Comparison of ENCODE assay signal across 11 cellular contexts in the genomic region with DNA sequence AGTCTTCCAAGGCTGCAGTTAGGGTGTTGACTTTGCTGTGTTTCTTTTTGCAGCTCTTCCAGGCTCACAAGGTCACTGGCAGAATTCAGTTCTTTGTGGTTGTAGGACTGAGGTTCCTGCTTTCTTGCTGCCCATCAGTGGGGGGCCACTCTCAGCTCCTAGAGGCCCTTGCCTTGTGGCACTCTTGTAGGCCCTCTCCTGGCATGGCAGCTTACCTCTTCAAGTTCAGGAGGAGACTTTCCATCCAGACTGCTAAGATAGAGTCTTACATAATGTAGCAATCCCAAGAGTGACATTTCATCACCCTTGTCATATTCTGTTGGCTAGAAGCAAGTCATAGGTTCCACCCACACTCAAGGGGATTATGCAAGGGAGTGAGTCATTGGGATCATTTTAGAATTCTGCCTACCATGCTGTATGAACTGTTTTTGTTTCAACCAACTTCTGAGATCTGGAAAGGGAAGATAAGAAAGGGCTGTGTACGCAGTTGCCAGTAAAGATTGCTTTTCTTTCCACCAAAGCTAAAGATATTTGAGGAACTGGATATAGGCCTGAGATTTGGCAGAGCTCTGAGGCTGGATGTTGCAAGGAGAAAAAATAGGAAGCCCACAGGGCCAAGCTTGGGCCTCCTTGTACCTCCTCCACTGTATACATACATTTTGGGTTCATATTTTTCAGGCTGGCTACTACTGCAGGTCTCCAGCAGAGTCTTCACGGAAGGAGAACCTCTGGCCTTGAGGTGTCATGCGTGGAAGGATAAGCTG. TPM values are rescaled to one million over a fixed set of nuclear protein-coding genes. Genes with fewer than 3 reads are reported as not detected.
A peak's percentile ranks its signal among the peaks of the same experiment; 100 is the strongest.
DNase-seq lines count a peak whose midpoint lies in the region; ATAC-seq and TF ChIP-seq lines count a peak whose summit lies in the region.
"Not testable (repeated sequence)": the region's sequence is repeated elsewhere in the genome, so short reads cannot be mapped to it uniquely, and the experiment has no call there.
"Had no signal": no experiment of that assay in that cellular context is flagged by ENCODE, and none has a peak within 500 bp of the region (broad histone marks: within the 10 kb centered on the region; RNA-seq: fewer than 3 reads in every experiment).

No MANE protein-coding gene starts in this region.

- H3K9me3 ChIP-seq in RWPE2 (ENCODE audit: severe bottlenecking); heart right ventricle; left lung; neutrophil; upper lobe of right lung: not testable (repeated sequence)

- H3K27me3 ChIP-seq in RWPE2 (ENCODE audit: insufficient read depth, poor library complexity, severe bottlenecking); brain microvascular endothelial cell (replicated peaks); heart right ventricle; left lung; neutrophil; upper lobe of right lung: not testable (repeated sequence)

- not testable (repeated sequence) for H3K9me3 Mint-ChIP-seq in activated naive CD4-positive, alpha-beta T cell treated with anti-CD3 and anti-CD28 coated beads for 36 hours; stimulated activated effector memory CD8-positive, alpha-beta T cell treated with anti-CD3 and anti-CD28 coated beads, Interleukin-12 subunit alpha, Interleukin-12 subunit beta, amount 100 ng/mL, for 72 hours

- intact Hi-C loops in activated naive CD4-positive, alpha-beta T cell treated with anti-CD3 and anti-CD28 coated beads for 36 hours (cut with micrococcal nuclease); heart right ventricle (cut with DNase I); left lung (cut with DNase I); upper lobe of right lung (cut with DNase I): not testable (repeated sequence)

- 72 to 85% methylated on average over 2 of the region's 3 CpGs for WGBS in heart right ventricle, 2 donors

- H3K4me1 ChIP-seq in RWPE2 (ENCODE audit: insufficient read depth, poor library complexity, severe bottlenecking); heart right ventricle; left lung; upper lobe of right lung: not testable (repeated sequence)
- H3K4me1 ChIP-seq in neutrophil (ENCODE audit: control insufficient read depth in 1 of 2, insufficient read depth in 1 of 2, low read depth in 1 of 2, low read length in 1 of 2) = peaks cover 18 to 19% of the 10 kb centered on the region in 2 experiments

- not testable (repeated sequence) for H3K27ac ChIP-seq in RWPE2 (ENCODE audit: poor library complexity, severe bottlenecking); brain microvascular endothelial cell; upper lobe of right lung
- peak overlapping the region in 1 of 10 donors; percentile 50 for H3K27ac ChIP-seq in heart right ventricle
- H3K27ac ChIP-seq in left lung = peak overlapping the region; percentile 48 to 69
- peak overlapping the region; percentile 70 for H3K27ac ChIP-seq in neutrophil

- not testable (repeated sequence) for DNase-seq in RWPE2 (ENCODE audit: low spot score); heart right ventricle; stimulated activated effector memory CD8-positive, alpha-beta T cell treated with anti-CD3 and anti-CD28 coated beads, Interleukin-12 subunit alpha, Interleukin-12 subunit beta, amount 100 ng/mL, for 72 hours (ENCODE audit: low spot score in 2 of 2); upper lobe of right lung
- peak; percentile 26 for DNase-seq in activated naive CD4-positive, alpha-beta T cell treated with anti-CD3 and anti-CD28 coated beads for 36 hours
- DNase-seq in brain microvascular endothelial cell (peak; percentile 2), left lung (peak in 1 of 2 donors; percentile 36)

- not testable (repeated sequence) for H3K27me3 Mint-ChIP-seq in activated naive CD4-positive, alpha-beta T cell treated with anti-CD3 and anti-CD28 coated beads for 36 hours (ENCODE audit: low read depth)

- H3K4me3 ChIP-seq in RWPE2 (ENCODE audit: severe bottlenecking); brain microvascular endothelial cell (ENCODE audit: low read depth, low read length); heart right ventricle; left lung; neutrophil (ENCODE audit: low read depth in 1 of 2, low read length in 1 of 2); upper lobe of right lung: not testable (repeated sequence)

- CTCF ChIA-PET in activated naive CD4-positive, alpha-beta T cell treated with anti-CD3 and anti-CD28 coated beads for 36 hours (lab: Charles Lee) = not testable (repeated sequence)

- ATAC-seq in RWPE2 (ENCODE audit: low read depth) (peak; percentile 63), heart right ventricle (peak; percentile 27 to 87 (median 67)), left lung (peak; percentile 61), upper lobe of right lung (peak; percentile 73)
- peak; percentile 55 for ATAC-seq in stimulated activated effector memory CD8-positive, alpha-beta T cell treated with anti-CD3 and anti-CD28 coated beads, Interleukin-12 subunit alpha, Interleukin-12 subunit beta, amount 100 ng/mL, for 72 hours

- not testable (repeated sequence) for H3K4me3 Mint-ChIP-seq in activated naive CD4-positive, alpha-beta T cell treated with anti-CD3 and anti-CD28 coated beads for 36 hours; stimulated activated effector memory CD8-positive, alpha-beta T cell treated with anti-CD3 and anti-CD28 coated beads, Interleukin-12 subunit alpha, Interleukin-12 subunit beta, amount 100 ng/mL, for 72 hours

- H3K4me1 Mint-ChIP-seq in activated naive CD4-positive, alpha-beta T cell treated with anti-CD3 and anti-CD28 coated beads for 36 hours (ENCODE audit: low read depth); stimulated activated effector memory CD8-positive, alpha-beta T cell treated with anti-CD3 and anti-CD28 coated beads, Interleukin-12 subunit alpha, Interleukin-12 subunit beta, amount 100 ng/mL, for 72 hours: not testable (repeated sequence)

- TF ChIP-seq CTCF in RWPE2 (IDR thresholded peaks at IDR 0.05; ENCODE audit: poor library complexity, severe bottlenecking); brain microvascular endothelial cell (IDR thresholded peaks at IDR 0.05; ENCODE audit: low read depth, low read length, missing control alignments); heart right ventricle (IDR thresholded peaks at IDR 0.05); left lung (IDR thresholded peaks at IDR 0.05); neutrophil (IDR thresholded peaks at IDR 0.05); upper lobe of right lung (IDR thresholded peaks at IDR 0.05): not testable (repeated sequence)

- not testable (repeated sequence) for H3K36me3 ChIP-seq in RWPE2 (ENCODE audit: low read depth); brain microvascular endothelial cell (replicated peaks); heart right ventricle; left lung; neutrophil; upper lobe of right lung

- not testable (repeated sequence) for H3K27ac Mint-ChIP-seq in activated naive CD4-positive, alpha-beta T cell treated with anti-CD3 and anti-CD28 coated beads for 36 hours; stimulated activated effector memory CD8-positive, alpha-beta T cell treated with anti-CD3 and anti-CD28 coated beads, Interleukin-12 subunit alpha, Interleukin-12 subunit beta, amount 100 ng/mL, for 72 hours

- H3K36me3 Mint-ChIP-seq in activated naive CD4-positive, alpha-beta T cell treated with anti-CD3 and anti-CD28 coated beads for 36 hours (ENCODE audit: low read depth); stimulated activated effector memory CD8-positive, alpha-beta T cell treated with anti-CD3 and anti-CD28 coated beads, Interleukin-12 subunit alpha, Interleukin-12 subunit beta, amount 100 ng/mL, for 72 hours: not testable (repeated sequence)

- in situ Hi-C loops in brain microvascular endothelial cell (cut with HindIII; ENCODE audit: low pct_ligation_motif_present, low sequenced_read_pairs) = not testable (repeated sequence)

RNA-seq across cellular contexts. Expression of a gene that starts 5.4 kb away (rescaled TPM):
- not detected for total RNA-seq in activated naive CD4-positive, alpha-beta T cell treated with anti-CD3 and anti-CD28 coated beads for 36 hours
- total RNA-seq in heart right ventricle = 10 to 100 TPM in 1 of 10 donors, 1 to 10 TPM in 7, under 1 TPM in 1, not detected in 1; 0.42 to 17.8 (median 1.3) TPM
- 1 to 10 TPM; 3.4 to 5.5 TPM for polyA plus RNA-seq in heart right ventricle
- 10 to 100 TPM; 16.7 to 43.6 TPM for total RNA-seq in left lung
- 40.9 TPM for total RNA-seq in upper lobe of right lung
- total RNA-seq: A673, HepG2, HT-29 had no signal
- polyA plus RNA-seq: HepG2 had no signal
